ENCODE assay signal across 12 cellular contexts in genomic region chr10:132158122-132158741, GRCh38. TPM values are rescaled to one million over a fixed set of nuclear protein-coding genes. Genes with fewer than 3 reads are reported as not detected.
DNase-seq lines count a peak whose midpoint lies in the region; ATAC-seq and TF ChIP-seq lines count a peak whose summit lies in the region.
"Had no signal": no experiment of that assay in that cellular context is flagged by ENCODE, and none has a peak within 500 bp of the region (broad histone marks: within the 10 kb centered on the region; RNA-seq: fewer than 3 reads in every experiment).

No MANE protein-coding gene starts in this region.

- no peak for TF ChIP-seq CTCF in Calu3 (IDR thresholded peaks at IDR 0.05; ENCODE audit: unreplicated experiment)

- peak overlapping the region in 1 of 2 donors; percentile 15 for H3K27ac Mint-ChIP-seq in stimulated activated naive CD8-positive, alpha-beta T cell treated with anti-CD3 and anti-CD28 coated beads, Interleukin-15, amount 100 ng/mL, for 72 hours
- no peak overlapping the region for H3K27ac Mint-ChIP-seq in Calu3 (ENCODE audit: unreplicated experiment)
- H3K27ac Mint-ChIP-seq: dendritic cell treated with granulocyte-macrophage colony-stimulating factor and Interleukin-4, amounts not matched to agents 40 ng/mL and 50 ng/mL, for 4 days; HFFc6 had no signal

- no peaks in the 10 kb centered on the region for H3K36me3 Mint-ChIP-seq in Calu3 (ENCODE audit: insufficient read depth, unreplicated experiment)

- CTCF ChIA-PET in Calu3 (lab: Charles Lee): no interaction called here

- intact Hi-C loops in Calu3 (cut with micrococcal nuclease; ENCODE audit: unreplicated experiment): no loop called here

- peak overlapping the region in 1 of 2 donors; percentile 7 for H3K4me3 Mint-ChIP-seq in stimulated activated naive CD8-positive, alpha-beta T cell treated with anti-CD3 and anti-CD28 coated beads, Interleukin-15, amount 100 ng/mL, for 72 hours
- H3K4me3 Mint-ChIP-seq in Calu3 (ENCODE audit: low read depth, unreplicated experiment): no peak overlapping the region
- H3K4me3 Mint-ChIP-seq: dendritic cell treated with granulocyte-macrophage colony-stimulating factor and Interleukin-4, amounts not matched to agents 40 ng/mL and 50 ng/mL, for 4 days; HFFc6 had no signal

- H3K9me3 Mint-ChIP-seq in stimulated activated naive CD8-positive, alpha-beta T cell treated with anti-CD3 and anti-CD28 coated beads, Interleukin-15, amount 100 ng/mL, for 72 hours: no peaks in the 10 kb centered on the region
- H3K9me3 Mint-ChIP-seq in Calu3 (ENCODE audit: low read depth, unreplicated experiment): peaks cover 5% of the 10 kb centered on the region
- H3K9me3 Mint-ChIP-seq: HFFc6 had no signal

- peak; percentile 40 to 74 (median 62) for DNase-seq in stimulated activated naive CD4-positive, alpha-beta T cell (lab: John Stamatoyannopoulos, UW)
- DNase-seq in stimulated activated naive CD4-positive, alpha-beta T cell treated with Interleukin-2 at 50 U/mL for 16 hours (lab: John Stamatoyannopoulos, UW): no peak
- peak; percentile 21 for DNase-seq in T-helper 22 cell (ENCODE audit: low read depth)
- peak; percentile 19 for DNase-seq in effector CD4-positive, alpha-beta T cell
- DNase-seq in stimulated activated naive CD8-positive, alpha-beta T cell treated with anti-CD3 and anti-CD28 coated beads, Interleukin-15, amount 100 ng/mL, for 72 hours: peak; percentile 49 to 66
- DNase-seq in OCI-M2 (lab: John Stamatoyannopoulos, UW; ENCODE audit: unreplicated experiment): no peak
- no peak for DNase-seq in Calu3
- DNase-seq in NCI-H526 treated with DMSO at 0.1 percent for 48 hours (lab: John Stamatoyannopoulos, UW): no peak
- DNase-seq: BE2C, gastrocnemius medialis, HFFc6 had no signal

- ATAC-seq in stimulated activated naive CD8-positive, alpha-beta T cell treated with anti-CD3 and anti-CD28 coated beads, Interleukin-15, amount 100 ng/mL, for 72 hours: no peak
- ATAC-seq: gastrocnemius medialis had no signal

- BruUV-seq in Calu3 (replicated peaks; lab: Mats Ljungman, UMichigan): no TSS peak

- H3K4me1 Mint-ChIP-seq in stimulated activated naive CD8-positive, alpha-beta T cell treated with anti-CD3 and anti-CD28 coated beads, Interleukin-15, amount 100 ng/mL, for 72 hours: peaks cover 35% of the 10 kb centered on the region
- no peaks in the 10 kb centered on the region for H3K4me1 Mint-ChIP-seq in Calu3 (ENCODE audit: low read depth, unreplicated experiment)

- no peaks in the 10 kb centered on the region for H3K27me3 Mint-ChIP-seq in stimulated activated naive CD8-positive, alpha-beta T cell treated with anti-CD3 and anti-CD28 coated beads, Interleukin-15, amount 100 ng/mL, for 72 hours
- peaks cover 10% of the 10 kb centered on the region for H3K27me3 Mint-ChIP-seq in Calu3 (ENCODE audit: unreplicated experiment)

RNA-seq across cellular contexts. Expression of gene DPYSL4, which starts 28.5 kb away (rescaled TPM):
- total RNA-seq in Calu3 (2022): 0.17 TPM in 1 of 2 replicates, not detected in the other

Comparison
In these comparisons a context has a peak if more than half of its experiments do, and no peak if none do; other contexts are left out.
1. DNase-seq: peak in stimulated activated naive CD4-positive, alpha-beta T cell (6 of 6), T-helper 22 cell (single experiment), effector CD4-positive, alpha-beta T cell (single experiment) and stimulated activated naive CD8-positive, alpha-beta T cell treated with anti-CD3 and anti-CD28 coated beads, Interleukin-15, amount 100 ng/mL, for 72 hours (2 of 2); none in stimulated activated naive CD4-positive, alpha-beta T cell treated with Interleukin-2 at 50 U/mL for 16 hours (single experiment), OCI-M2 (single experiment), Calu3 (single experiment) and NCI-H526 treated with DMSO at 0.1 percent for 48 hours (single experiment).